In genomic region chr16:23408242-23409201, GRCh38 we compare ENCODE assay signal across 9 cellular contexts. TPM values are rescaled to one million over a fixed set of nuclear protein-coding genes. Genes with fewer than 3 reads are reported as not detected.
A peak's percentile ranks its signal among the peaks of the same experiment; 100 is the strongest.
DNase-seq lines count a peak whose midpoint lies in the region; ATAC-seq and TF ChIP-seq lines count a peak whose summit lies in the region.
"Had no signal": no experiment of that assay in that cellular context is flagged by ENCODE, and none has a peak within 500 bp of the region (broad histone marks: within the 10 kb centered on the region; RNA-seq: fewer than 3 reads in every experiment).

No MANE protein-coding gene starts in this region.

- no peak overlapping the region for H3K27ac Mint-ChIP-seq in natural killer cell
- no peak overlapping the region for H3K27ac Mint-ChIP-seq in CD8-positive, alpha-beta T cell
- H3K27ac Mint-ChIP-seq: naive B cell had no signal

- H3K27ac ChIP-seq in breast epithelium (peak overlapping the region; percentile 39 to 42), right lobe of liver (no peak overlapping the region), smooth muscle cell (ENCODE audit: low read depth) (no peak overlapping the region)
- H3K27ac ChIP-seq in CD8-positive, alpha-beta T cell (ENCODE audit: low read depth, low read length) = no peak overlapping the region

- TF ChIP-seq CTCF in AG09309 (IDR thresholded peaks at IDR 0.05; ENCODE audit: control insufficient read depth, insufficient read depth, low read depth, low read length, missing control alignments) (no peak), breast epithelium (IDR thresholded peaks at IDR 0.05) (no peak), right lobe of liver (IDR thresholded peaks at IDR 0.05) (no peak), smooth muscle cell (IDR thresholded peaks at IDR 0.05; ENCODE audit: borderline replicate concordance, insufficient read depth, poor library complexity, severe bottlenecking) (no peak), natural killer cell (IDR thresholded peaks at IDR 0.05) (no peak)
- no peak for TF ChIP-seq CTCF in CD8-positive, alpha-beta T cell (IDR thresholded peaks at IDR 0.05)

- H3K9me3 Mint-ChIP-seq in natural killer cell = no peaks in the 10 kb centered on the region
- H3K9me3 Mint-ChIP-seq in CD8-positive, alpha-beta T cell = no peaks in the 10 kb centered on the region
- H3K9me3 Mint-ChIP-seq: naive B cell had no signal

- H4K20me1 ChIP-seq in smooth muscle cell (ENCODE audit: low read depth) = no peaks in the 10 kb centered on the region

- intact Hi-C loops in breast epithelium (cut with DNase I; ENCODE audit: low total_unique reads) = no loop called here
- intact Hi-C loops in right lobe of liver (cut with DNase I) = no loop called here
- intact Hi-C loops in natural killer cell (cut with micrococcal nuclease) = no loop called here
- intact Hi-C loops in CD8-positive, alpha-beta T cell (cut with DNase I, micrococcal nuclease) = no loop called here

- TF ChIP-seq POLR2A in breast epithelium (IDR thresholded peaks at IDR 0.05) = no peak
- TF ChIP-seq POLR2A in right lobe of liver (IDR thresholded peaks at IDR 0.05) = no peak

- DNase-seq in AG09309 (ENCODE audit: low read depth) = peak; percentile 21
- peak; percentile 16 for DNase-seq in MG63
- peak in 1 of 2 donors; percentile 42 for DNase-seq in breast epithelium (ENCODE audit: low spot score in 2 of 2)
- DNase-seq in right lobe of liver = no peak
- DNase-seq in smooth muscle cell (lab: John Stamatoyannopoulos, UW; ENCODE audit: unreplicated experiment) = no peak
- no peak for DNase-seq in iPS-NIHi7 (ENCODE audit: extremely low spot score)
- DNase-seq in natural killer cell = no peak
- no peak for DNase-seq in CD8-positive, alpha-beta T cell
- DNase-seq: naive B cell had no signal

- H3F3A ChIP-seq in smooth muscle cell (ENCODE audit: low read depth) = no peaks in the 10 kb centered on the region

- CTCF ChIA-PET in CD8-positive, alpha-beta T cell (lab: Charles Lee) = interaction anchor here (1.1 kb wide), 1 partner anchor 27 kb away, joined by 3 read pairs; no protein-coding TSS in a partner anchor

- no peaks in the 10 kb centered on the region for H3K4me1 ChIP-seq in breast epithelium
- no peaks in the 10 kb centered on the region for H3K4me1 ChIP-seq in right lobe of liver
- peaks cover 6% of the 10 kb centered on the region for H3K4me1 ChIP-seq in smooth muscle cell (ENCODE audit: low read depth)
- H3K4me1 ChIP-seq in CD8-positive, alpha-beta T cell (ENCODE audit: insufficient read depth, low read length) = no peaks in the 10 kb centered on the region

- H3K27me3 ChIP-seq in MG63 (no peaks in the 10 kb centered on the region), breast epithelium (no peaks in the 10 kb centered on the region), right lobe of liver (no peaks in the 10 kb centered on the region), smooth muscle cell (ENCODE audit: low read depth) (no peaks in the 10 kb centered on the region)
- no peaks in the 10 kb centered on the region for H3K27me3 ChIP-seq in CD8-positive, alpha-beta T cell (ENCODE audit: insufficient read depth, low read length)

- no peaks in the 10 kb centered on the region for H3K27me3 Mint-ChIP-seq in natural killer cell (ENCODE audit: low read depth in 2 of 2)
- no peaks in the 10 kb centered on the region for H3K27me3 Mint-ChIP-seq in CD8-positive, alpha-beta T cell (ENCODE audit: low read depth)
- H3K27me3 Mint-ChIP-seq: naive B cell had no signal

- H3K4me1 Mint-ChIP-seq in natural killer cell = no peaks in the 10 kb centered on the region
- no peaks in the 10 kb centered on the region for H3K4me1 Mint-ChIP-seq in CD8-positive, alpha-beta T cell (ENCODE audit: low read depth)
- H3K4me1 Mint-ChIP-seq: naive B cell had no signal

- no peak overlapping the region for H2AFZ ChIP-seq in smooth muscle cell (ENCODE audit: low read depth)

- no peak overlapping the region for H3K9ac ChIP-seq in smooth muscle cell (ENCODE audit: low read depth)

- peaks cover 22% of the 10 kb centered on the region for H3K36me3 Mint-ChIP-seq in natural killer cell
- peaks cover 89% of the 10 kb centered on the region for H3K36me3 Mint-ChIP-seq in CD8-positive, alpha-beta T cell

- POLR2A ChIA-PET in CD8-positive, alpha-beta T cell (lab: Charles Lee) = no interaction called here

- 87% methylated on average over 17 of the region's 24 CpGs for WGBS in right lobe of liver (ENCODE audit: insufficient coverage, low coverage, low lambda C conversion rate, missing lambda C conversion rate)
- WGBS in smooth muscle cell (ENCODE audit: low lambda C conversion rate) = 85% methylated on average over 7 of the region's 24 CpGs

- no peak overlapping the region for H3K4me3 Mint-ChIP-seq in natural killer cell
- H3K4me3 Mint-ChIP-seq in CD8-positive, alpha-beta T cell = no peak overlapping the region

- H3K9me3 ChIP-seq in MG63 = no peaks in the 10 kb centered on the region
- no peaks in the 10 kb centered on the region for H3K9me3 ChIP-seq in breast epithelium
- H3K9me3 ChIP-seq in right lobe of liver = no peaks in the 10 kb centered on the region
- no peaks in the 10 kb centered on the region for H3K9me3 ChIP-seq in smooth muscle cell (replicated peaks; ENCODE audit: low read depth)
- no peaks in the 10 kb centered on the region for H3K9me3 ChIP-seq in CD8-positive, alpha-beta T cell (ENCODE audit: low read length)

- H3K79me2 ChIP-seq in smooth muscle cell (ENCODE audit: low read depth) = no peaks in the 10 kb centered on the region

- peak in 3 of 4 donors; percentile 32 to 76 (median 35) for ATAC-seq in right lobe of liver
- no peak for ATAC-seq in natural killer cell
- no peak for ATAC-seq in CD8-positive, alpha-beta T cell

- H3K36me3 ChIP-seq in MG63 (peaks cover 54% of the 10 kb centered on the region), breast epithelium (peaks cover 5% of the 10 kb centered on the region), right lobe of liver (peaks cover 0 to 57% (median 5%) of the 10 kb centered on the region in 4 donors), smooth muscle cell (ENCODE audit: low read depth) (peaks cover 25% of the 10 kb centered on the region)
- H3K36me3 ChIP-seq in CD8-positive, alpha-beta T cell (ENCODE audit: insufficient read depth, low read length) = peaks cover 43% of the 10 kb centered on the region

- no peak overlapping the region for H3K4me2 ChIP-seq in smooth muscle cell

- no peak overlapping the region for H3K4me3 ChIP-seq in AG09309 (ENCODE audit: control insufficient read depth, low read depth, low read length)
- no peak overlapping the region for H3K4me3 ChIP-seq in MG63
- H3K4me3 ChIP-seq in breast epithelium = no peak overlapping the region
- H3K4me3 ChIP-seq in right lobe of liver = no peak overlapping the region
- H3K4me3 ChIP-seq in smooth muscle cell = no peak overlapping the region
- no peak overlapping the region for H3K4me3 ChIP-seq in CD8-positive, alpha-beta T cell (ENCODE audit: low read depth, low read length)

RNA-seq across cellular contexts. Expression of gene COG7, which starts 44.5 kb away (rescaled TPM):
- 8.0 and 10.2 TPM in 2 replicates for total RNA-seq in MG63 (2014; rRNA removed; shearing (Covaris generic); ENCODE audit: low replicate concordance)
- 10 to 100 TPM; 12.8 to 31.6 (median 29.2) TPM for total RNA-seq in breast epithelium
- total RNA-seq in right lobe of liver = 10 to 100 TPM in 1 of 6 experiments, 1 to 10 TPM in 5; 7.5 to 11.2 (median 8.4) TPM
- total RNA-seq in smooth muscle cell = 17.2 and 23.3 TPM in 2 replicates
- polyA plus RNA-seq in smooth muscle cell = 17.6 and 20.1 TPM in 2 replicates
- 10 to 100 TPM; 18.4 to 26.6 (median 20.3) TPM for total RNA-seq in natural killer cell
- 10 to 100 TPM; 13.3 to 14.7 TPM for total RNA-seq in CD8-positive, alpha-beta T cell

Comparison
In these comparisons a context has a peak if more than half of its experiments do, and no peak if none do; other contexts are left out.
1. DNase-seq: peak in AG09309 (single experiment) and MG63 (single experiment); none in right lobe of liver (0 of 3), smooth muscle cell (single experiment), iPS-NIHi7 (single experiment), natural killer cell (single experiment) and CD8-positive, alpha-beta T cell (0 of 7).
2. H3K27ac ChIP-seq: peak in breast epithelium (2 of 2); none in right lobe of liver (0 of 3), smooth muscle cell (single experiment) and CD8-positive, alpha-beta T cell (single experiment).
3. ATAC-seq: peak in right lobe of liver (3 of 4); none in natural killer cell (0 of 3) and CD8-positive, alpha-beta T cell (single experiment).